Comparison of ENCODE assay signal across 8 cellular contexts in the genomic region with DNA sequence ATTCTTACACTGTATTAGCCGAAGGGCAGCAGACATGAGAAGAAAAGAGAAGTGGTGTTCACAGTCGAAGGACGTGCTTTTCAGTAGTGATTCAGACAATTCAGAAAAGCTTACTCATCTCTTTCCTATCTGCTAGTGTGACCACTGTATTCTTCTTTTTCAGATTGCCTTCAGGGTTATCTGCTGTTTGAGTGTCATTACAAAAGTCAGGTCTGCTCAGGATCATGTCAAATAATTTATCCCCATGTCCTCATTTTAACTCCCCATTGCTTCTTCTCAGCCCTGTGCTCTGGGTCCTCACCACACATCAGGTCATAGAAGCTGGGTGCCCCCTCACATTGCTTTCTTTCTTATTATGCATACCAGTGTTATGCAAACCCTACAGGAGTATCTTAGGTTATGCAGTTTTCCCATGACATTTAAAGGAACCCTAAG.
DNase-seq lines count a peak whose midpoint lies in the region; ATAC-seq and TF ChIP-seq lines count a peak whose summit lies in the region.

No MANE protein-coding gene starts in this region.

- no peak overlapping the region for H3K23ac ChIP-seq in mesenchymal stem cell (ENCODE audit: low read length in 2 of 2)

- POLR2A ChIA-PET in A673 (lab: Charles Lee; ENCODE audit: low non-redundant PET): no interaction called here

- no peak overlapping the region for H2BK15ac ChIP-seq in mesenchymal stem cell (ENCODE audit: low read depth, poor library complexity, severe bottlenecking)

- no peak overlapping the region for H4K91ac ChIP-seq in mesenchymal stem cell (ENCODE audit: low read length)

- WGBS in mesenchymal stem cell: 0% methylated on average over 3 of the region's 3 CpGs

- ATAC-seq in GM18519 (IDR thresholded peaks at IDR 0.05; ENCODE audit: low FRiP score, unreplicated experiment) (peak; percentile 93), HG02623 (IDR thresholded peaks at IDR 0.05; ENCODE audit: unreplicated experiment) (peak; percentile 83)

- BruUV-seq in A673 (replicated peaks; lab: Mats Ljungman, UMichigan): no TSS peak

- H2BK5ac ChIP-seq in mesenchymal stem cell (ENCODE audit: low read depth, low read length, poor library complexity, severe bottlenecking): no peak overlapping the region

- H2BK120ac ChIP-seq in mesenchymal stem cell (ENCODE audit: low read depth, low read length): no peak overlapping the region

- no peak overlapping the region for H2BK12ac ChIP-seq in mesenchymal stem cell (ENCODE audit: low read length in 2 of 2)

- H3K27me3 ChIP-seq in mesenchymal stem cell (ENCODE audit: control insufficient read depth in 1 of 2, insufficient read depth in 1 of 2, low read length in 2 of 2) (no peaks in the 10 kb centered on the region), A673 (replicated peaks; ENCODE audit: insufficient read depth, low read depth, low read length, poor library complexity) (no peaks in the 10 kb centered on the region)

- TF ChIP-seq CTCF in A673 (conservative IDR thresholded peaks at IDR 0.05; ENCODE audit: low read depth, low read length): no peak

- H2AK5ac ChIP-seq in mesenchymal stem cell (ENCODE audit: low read length, severe bottlenecking): no peak overlapping the region

- no peak overlapping the region for H3K4me3 ChIP-seq in mesenchymal stem cell (ENCODE audit: insufficient read depth in 1 of 2, low read depth in 1 of 2, low read length in 2 of 2)
- H3K4me3 ChIP-seq in A673 (ENCODE audit: low read depth, low read length, poor library complexity, severe bottlenecking): no peak overlapping the region

- no peak for TF ChIP-seq POLR2A in erythroblast (IDR thresholded peaks at IDR 0.05; ENCODE audit: low read length)

- no peak overlapping the region for H2AFZ ChIP-seq in mesenchymal stem cell (ENCODE audit: low read depth, low read length)

- peak; percentile 62 for DNase-seq in NOMO-1 treated with DMSO at 0.1 percent for 48 hours (lab: John Stamatoyannopoulos, UW; ENCODE audit: unreplicated experiment)
- peak; percentile 72 for DNase-seq in mesenchymal stem cell
- DNase-seq in erythroblast (lab: John Stamatoyannopoulos, UW): no peak
- DNase-seq in A673 (ENCODE audit: low spot score): no peak
- DNase-seq in activated CD4-positive, alpha-beta T cell treated with anti-CD3 and anti-CD28 coated beads for 48 hours: no peak
- no peak for DNase-seq in epidermal melanocyte (ENCODE audit: insufficient read length, low spot score)

- H3K36me3 ChIP-seq in mesenchymal stem cell (ENCODE audit: control insufficient read depth in 1 of 2, insufficient read depth in 2 of 2, low read depth in 1 of 2, low read length in 2 of 2) (no peaks in the 10 kb centered on the region), A673 (ENCODE audit: insufficient read depth, low read length, poor library complexity, severe bottlenecking) (no peaks in the 10 kb centered on the region)

- H3K18ac ChIP-seq in mesenchymal stem cell (ENCODE audit: low read depth in 1 of 2, low read length in 2 of 2): no peak overlapping the region

- H3K9me3 ChIP-seq in mesenchymal stem cell (ENCODE audit: control insufficient read depth, low read length) (no peaks in the 10 kb centered on the region), A673 (ENCODE audit: low read depth, low read length, poor library complexity, severe bottlenecking) (no peaks in the 10 kb centered on the region)

- H3K14ac ChIP-seq in mesenchymal stem cell (ENCODE audit: low read length in 2 of 2): no peak overlapping the region

- no peaks in the 10 kb centered on the region for H3K79me1 ChIP-seq in mesenchymal stem cell (replicated peaks; ENCODE audit: low read length, poor library complexity, severe bottlenecking)

- H3K27ac ChIP-seq in mesenchymal stem cell (ENCODE audit: low read length, poor library complexity, severe bottlenecking) (peak overlapping the region; percentile 32), A673 (ENCODE audit: low read depth, low read length, poor library complexity, severe bottlenecking) (no peak overlapping the region)

- CTCF ChIA-PET in A673 (lab: Charles Lee): no interaction called here

- intact Hi-C loops in A673 (cut with micrococcal nuclease; ENCODE audit: unreplicated experiment): no loop called here

- H3K4ac ChIP-seq in mesenchymal stem cell (ENCODE audit: low read depth in 1 of 2, low read length in 2 of 2): no peak overlapping the region

- H3K4me1 ChIP-seq in mesenchymal stem cell (ENCODE audit: control insufficient read depth, insufficient read depth, low read depth, low read length): no peaks in the 10 kb centered on the region
- no peaks in the 10 kb centered on the region for H3K4me1 ChIP-seq in A673 (ENCODE audit: insufficient read depth, low read length, poor library complexity, severe bottlenecking)

- H3K4me2 ChIP-seq in mesenchymal stem cell (ENCODE audit: low read length, poor library complexity, severe bottlenecking): no peak overlapping the region

- H3K9ac ChIP-seq in mesenchymal stem cell (ENCODE audit: low read length): peak overlapping the region; percentile 7

- no peak overlapping the region for H4K8ac ChIP-seq in mesenchymal stem cell (ENCODE audit: low read length)

Comparison
In these comparisons a context has a peak if more than half of its experiments do, and no peak if none do; other contexts are left out.
1. DNase-seq: peak in NOMO-1 treated with DMSO at 0.1 percent for 48 hours (single experiment) and mesenchymal stem cell (single experiment); none in erythroblast (0 of 2), A673 (single experiment), activated CD4-positive, alpha-beta T cell treated with anti-CD3 and anti-CD28 coated beads for 48 hours (single experiment) and epidermal melanocyte (single experiment).